ENCODE assay signal across 8 cellular contexts in the genomic region with DNA sequence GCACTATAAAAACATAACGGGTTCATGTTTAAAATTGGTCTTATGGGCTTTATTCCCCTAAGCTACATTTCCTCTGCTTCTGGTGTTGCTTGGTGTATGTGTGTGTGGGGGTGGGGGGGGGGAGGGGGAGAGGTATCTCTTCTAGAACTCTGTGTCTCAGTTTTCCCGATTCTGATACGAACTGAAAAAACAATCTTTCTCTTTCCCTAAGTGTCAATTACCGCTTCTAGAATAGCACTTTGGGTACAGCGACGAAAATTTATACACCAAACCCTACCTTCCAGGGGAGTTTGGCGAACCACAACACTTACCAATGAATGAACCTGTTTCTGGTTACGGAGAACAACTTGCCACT. TPM values are rescaled to one million over a fixed set of nuclear protein-coding genes. Genes with fewer than 3 reads are reported as not detected.
A peak's percentile ranks its signal among the peaks of the same experiment; 100 is the strongest.
DNase-seq lines count a peak whose midpoint lies in the region; ATAC-seq and TF ChIP-seq lines count a peak whose summit lies in the region.

No MANE protein-coding gene starts in this region.

- H2AK5ac ChIP-seq in mesendoderm (ENCODE audit: low read length): no peak overlapping the region

- no peak for DNase-seq in heart left ventricle
- DNase-seq in cardiac septum (ENCODE audit: low spot score): no peak
- DNase-seq in brain microvascular endothelial cell: no peak
- DNase-seq in mesendoderm: no peak
- no peak for DNase-seq in upper lobe of right lung
- no peak for DNase-seq in left lobe of liver (ENCODE audit: low spot score)
- no peak for DNase-seq in NCI-H2196 treated with DMSO at 0.1 percent for 48 hours (lab: John Stamatoyannopoulos, UW; ENCODE audit: unreplicated experiment)

- no peak for TF ChIP-seq CTCF in heart left ventricle (IDR thresholded peaks at IDR 0.05)
- TF ChIP-seq CTCF in brain microvascular endothelial cell (IDR thresholded peaks at IDR 0.05; ENCODE audit: low read depth, low read length, missing control alignments): no peak
- TF ChIP-seq CTCF in upper lobe of right lung (IDR thresholded peaks at IDR 0.05): no peak

- no peak overlapping the region for H4K8ac ChIP-seq in mesendoderm (ENCODE audit: low read depth, low read length)

- peaks cover 44% of the 10 kb centered on the region for H3K79me2 ChIP-seq in mesendoderm (ENCODE audit: control insufficient read depth, insufficient read depth, low read length)

- no peaks in the 10 kb centered on the region for H3K27me3 ChIP-seq in heart left ventricle
- H3K27me3 ChIP-seq in brain microvascular endothelial cell (replicated peaks): no peaks in the 10 kb centered on the region
- H3K27me3 ChIP-seq in mesendoderm (ENCODE audit: insufficient read depth, low read length, poor library complexity): no peaks in the 10 kb centered on the region
- no peaks in the 10 kb centered on the region for H3K27me3 ChIP-seq in upper lobe of right lung

- H3K27ac ChIP-seq in heart left ventricle: peak overlapping the region in 11 of 12 donors; percentile 87 to 96 (median 92)
- H3K27ac ChIP-seq in brain microvascular endothelial cell: peak overlapping the region; percentile 72
- H3K27ac ChIP-seq in mesendoderm (ENCODE audit: low read depth, low read length): no peak overlapping the region
- peak overlapping the region; percentile 95 for H3K27ac ChIP-seq in upper lobe of right lung

- in situ Hi-C loops in brain microvascular endothelial cell (cut with HindIII; ENCODE audit: low pct_ligation_motif_present, low sequenced_read_pairs): no loop called here

- H3K36me3 ChIP-seq in heart left ventricle: peaks cover 0 to 42% (median 27%) of the 10 kb centered on the region in 9 donors
- peaks cover 2% of the 10 kb centered on the region for H3K36me3 ChIP-seq in brain microvascular endothelial cell (replicated peaks)
- peaks cover 2% of the 10 kb centered on the region for H3K36me3 ChIP-seq in mesendoderm (ENCODE audit: control insufficient read depth, insufficient read depth, low read length)
- peaks cover 17% of the 10 kb centered on the region for H3K36me3 ChIP-seq in upper lobe of right lung

- H3K56ac ChIP-seq in mesendoderm (ENCODE audit: low read length): peak overlapping the region; percentile 99

- H3K4ac ChIP-seq in mesendoderm (ENCODE audit: low read depth, low read length): peak overlapping the region; percentile 77

- no peak overlapping the region for H2BK5ac ChIP-seq in mesendoderm (ENCODE audit: low read length)

- no peak overlapping the region for H4K5ac ChIP-seq in mesendoderm (ENCODE audit: low read length)

- H3K4me1 ChIP-seq in heart left ventricle: peaks cover 0 to 39% (median 23%) of the 10 kb centered on the region in 12 donors
- peaks cover 5% of the 10 kb centered on the region for H3K4me1 ChIP-seq in mesendoderm (ENCODE audit: control insufficient read depth, low read depth, low read length)
- peaks cover 36% of the 10 kb centered on the region for H3K4me1 ChIP-seq in upper lobe of right lung

- no peak for TF ChIP-seq POLR2A in heart left ventricle (IDR thresholded peaks at IDR 0.05)

- 5 to 8% (median 6%) methylated on average over 8 of the region's 8 CpGs for WGBS in heart left ventricle, 4 donors
- no CpG with 5 or more reads among the region's 8 CpGs for WGBS in mesendoderm (ENCODE audit: extremely low coverage, insufficient coverage, low lambda C conversion rate)

- H3K4me3 ChIP-seq in heart left ventricle: peak overlapping the region; percentile 70 to 98 (median 78)
- peak overlapping the region; percentile 98 for H3K4me3 ChIP-seq in brain microvascular endothelial cell (ENCODE audit: low read depth, low read length)
- H3K4me3 ChIP-seq in mesendoderm (ENCODE audit: low read length): peak overlapping the region; percentile 45
- H3K4me3 ChIP-seq in upper lobe of right lung: peak overlapping the region; percentile 82

- intact Hi-C loops in heart left ventricle (cut with DNase I): loop anchor here in 5 of 10 donors (5.0 to 10.0 kb wide), 5 partner anchors 75 to 453 kb away; partner anchors contain the start of genes FNBP4 (in 2 of the 5) and MTCH2 (in 2 of the 5)
- intact Hi-C loops in cardiac septum (cut with DNase I): loop anchor here (10.0 kb wide), 1 partner anchor 473 kb away; the partner anchor contains the start of gene SPI1
- intact Hi-C loops in upper lobe of right lung (cut with DNase I): no loop called here

- H3K18ac ChIP-seq in mesendoderm (ENCODE audit: low read length): peak overlapping the region; percentile 21

- H3K23ac ChIP-seq in mesendoderm (ENCODE audit: low read length): no peak overlapping the region

- peak overlapping the region; percentile 83 for H3K4me2 ChIP-seq in mesendoderm (ENCODE audit: low read length)

- peaks cover 25% of the 10 kb centered on the region for H3K79me1 ChIP-seq in mesendoderm (ENCODE audit: low read length)

- peak overlapping the region; percentile 99 for H3K9ac ChIP-seq in mesendoderm (ENCODE audit: low read length)

- no peak for ATAC-seq in heart left ventricle
- no peak for ATAC-seq in upper lobe of right lung
- no peak for ATAC-seq in left lobe of liver
- no peak for ATAC-seq in GM18858 (IDR thresholded peaks at IDR 0.05; ENCODE audit: unreplicated experiment)

- H2BK120ac ChIP-seq in mesendoderm (ENCODE audit: low read depth, low read length): no peak overlapping the region

- H3K9me3 ChIP-seq in heart left ventricle: no peaks in the 10 kb centered on the region
- H3K9me3 ChIP-seq in upper lobe of right lung: no peaks in the 10 kb centered on the region

- H2BK15ac ChIP-seq in mesendoderm (replicated peaks; ENCODE audit: low read depth): no peak overlapping the region

RNA-seq across cellular contexts. Expression of gene NUP160, which starts 0.6 kb away (rescaled TPM):
- total RNA-seq in heart left ventricle (10 to 100 TPM in 8 of 9 donors, 1 to 10 TPM in 1; 9.4 to 19.7 (median 14.1) TPM), cardiac septum (12.8 TPM), upper lobe of right lung (40.4 TPM), left lobe of liver (12.6 TPM)
- 10 to 100 TPM; 10.6 to 12.9 TPM for polyA plus RNA-seq in heart left ventricle
- 53.8 TPM for polyA plus RNA-seq in mesendoderm (2013, experiment 1 of 2)
- 53.1 TPM for polyA plus RNA-seq in mesendoderm (2013, experiment 2 of 2)

Comparison
In these comparisons a context has a peak if more than half of its experiments do, and no peak if none do; other contexts are left out.
1. H3K4me3 ChIP-seq: peak in every context shown above with its lines; median percentile 98 in brain microvascular endothelial cell; 82 in upper lobe of right lung; 78 in heart left ventricle; 45 in mesendoderm.